ENCODE assay signal across 19 cellular contexts in the genomic region with DNA sequence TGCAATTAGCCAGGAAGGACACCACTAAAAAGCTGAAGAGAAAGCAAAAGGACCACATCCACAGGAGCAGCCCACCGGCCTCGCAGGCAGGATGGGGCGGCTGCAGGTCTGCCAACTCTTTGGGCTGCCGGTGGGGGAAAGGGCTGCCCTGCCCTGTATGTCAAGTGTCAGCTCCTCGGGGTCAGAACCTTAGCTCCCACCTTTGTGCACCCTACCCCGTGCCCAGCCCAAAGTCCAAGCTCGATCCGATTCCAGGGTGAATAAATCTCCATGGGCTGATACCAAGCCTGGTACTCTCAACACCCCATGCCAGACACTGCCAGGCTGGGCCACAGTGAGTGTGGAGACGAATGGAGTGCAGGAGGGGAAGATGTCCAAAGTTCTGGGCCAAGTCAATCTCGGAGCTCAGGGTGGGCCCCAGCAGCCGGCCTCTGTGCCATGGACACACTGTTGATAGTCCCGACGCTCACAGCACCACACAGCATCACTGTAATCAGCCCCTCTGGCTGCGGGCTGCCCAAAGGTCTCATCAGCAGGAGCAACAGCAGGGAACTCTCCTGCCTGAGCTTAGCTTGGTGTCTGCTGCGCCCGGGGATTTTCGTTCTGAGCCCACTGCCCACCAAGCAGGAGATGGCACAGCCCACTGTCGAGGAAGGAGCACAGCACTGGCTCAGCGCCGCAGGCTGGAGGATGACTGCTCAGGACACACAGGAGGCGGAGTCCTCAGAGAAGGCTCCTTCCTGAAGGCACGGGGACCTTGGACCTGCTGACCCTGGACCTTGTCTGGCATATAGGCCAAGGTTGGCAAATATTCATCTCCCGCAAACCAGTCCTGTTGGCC.
"Had no signal": no experiment of that assay in that cellular context is flagged by ENCODE, and none has a peak within 500 bp of the region (broad histone marks: within the 10 kb centered on the region; RNA-seq: fewer than 3 reads in every experiment).

No MANE protein-coding gene starts in this region.

- H3K4me1 ChIP-seq: esophagus muscularis mucosa, prostate gland, thyroid gland, upper lobe of right lung had no signal

- H3K4me1 Mint-ChIP-seq: memory B cell had no signal

- H3K36me3 Mint-ChIP-seq: activated naive CD4-positive, alpha-beta T cell treated with anti-CD3 and anti-CD28 coated beads, Interleukin-2, amount 50 U/mL, for 72 hours; memory B cell had no signal

- H3K27ac Mint-ChIP-seq: activated CD4-positive, alpha-beta T cell treated with anti-CD3 and anti-CD28 coated beads, Interleukin-2, amount 10 ng/mL, durations not matched to agents 24 days and 14 days; activated naive CD4-positive, alpha-beta T cell treated with anti-CD3 and anti-CD28 coated beads, Interleukin-2, amount 50 U/mL, for 72 hours; memory B cell; naive thymus-derived CD4-positive, alpha-beta T cell; T-helper 2 cell treated with Interferon-gamma antibody and Interleukin-4, amounts not matched to agents 5 μg/mL and 100 μg/mL, for 36 hours had no signal

- H3K27me3 Mint-ChIP-seq: central memory CD8-positive, alpha-beta T cell; effector memory CD8-positive, alpha-beta T cell had no signal

- H3K4me3 Mint-ChIP-seq: activated CD4-positive, alpha-beta T cell treated with anti-CD3 and anti-CD28 coated beads, Interleukin-2, amount 10 ng/mL, durations not matched to agents 24 days and 14 days; central memory CD8-positive, alpha-beta T cell; effector memory CD8-positive, alpha-beta T cell; memory B cell; naive thymus-derived CD4-positive, alpha-beta T cell; T-helper 2 cell treated with Interferon-gamma antibody and Interleukin-4, amounts not matched to agents 5 μg/mL and 100 μg/mL, for 36 hours had no signal

- H3K36me3 ChIP-seq: brain microvascular endothelial cell, esophagus muscularis mucosa, prostate gland, thyroid gland, upper lobe of right lung had no signal

- H3K9me3 ChIP-seq: esophagus muscularis mucosa, prostate gland, SK-N-SH, thyroid gland, upper lobe of right lung had no signal

- H3K4me3 ChIP-seq: esophagus muscularis mucosa, prostate gland, thyroid gland, upper lobe of right lung had no signal

- H3K9ac ChIP-seq: SK-N-SH had no signal

- H3K27me3 ChIP-seq: brain microvascular endothelial cell, thyroid gland, upper lobe of right lung had no signal

- H3K9me3 Mint-ChIP-seq: activated CD4-positive, alpha-beta T cell treated with anti-CD3 and anti-CD28 coated beads, Interleukin-2, amount 10 ng/mL, durations not matched to agents 24 days and 14 days; activated naive CD4-positive, alpha-beta T cell treated with anti-CD3 and anti-CD28 coated beads, Interleukin-2, amount 50 U/mL, for 72 hours; central memory CD8-positive, alpha-beta T cell; effector memory CD8-positive, alpha-beta T cell; naive thymus-derived CD4-positive, alpha-beta T cell; T-helper 2 cell treated with Interferon-gamma antibody and Interleukin-4, amounts not matched to agents 5 μg/mL and 100 μg/mL, for 36 hours had no signal

- H3K27ac ChIP-seq: brain microvascular endothelial cell, esophagus muscularis mucosa, prostate gland, thyroid gland, upper lobe of right lung, VCaP had no signal

- DNase-seq: activated CD4-positive, alpha-beta T cell treated with anti-CD3 and anti-CD28 coated beads, Interleukin-2, amount 10 ng/mL, durations not matched to agents 24 days and 14 days; activated gamma-delta T cell treated with Interleukin-2 at 50 U/mL for 16 hours; brain microvascular endothelial cell; effector memory CD8-positive, alpha-beta T cell; hippocampal formation; naive thymus-derived CD4-positive, alpha-beta T cell; SK-N-SH; stimulated activated CD4-positive, alpha-beta T cell treated with anti-CD3 and anti-CD28 coated beads, Interleukin-4, amount 100 ng/mL, for 4 hours; stimulated activated naive CD8-positive, alpha-beta T cell treated with anti-CD3 and anti-CD28 coated beads, Interleukin-15, Interleukin-2, amounts not matched to agents 100 U/mL and 50 U/mL, for 24 hours had no signal

- ATAC-seq: activated CD4-positive, CD25-positive, alpha-beta regulatory T cell treated with anti-CD3 and anti-CD28 coated beads, Interleukin-2, amount 50 U/mL, for 24 hours; activated naive CD4-positive, alpha-beta T cell treated with anti-CD3 and anti-CD28 coated beads, Interleukin-2, amount 50 U/mL, for 72 hours; effector memory CD8-positive, alpha-beta T cell; naive thymus-derived CD4-positive, alpha-beta T cell; stimulated activated naive CD8-positive, alpha-beta T cell treated with anti-CD3 and anti-CD28 coated beads, Interleukin-15, Interleukin-2, amounts not matched to agents 100 U/mL and 50 U/mL, for 24 hours; upper lobe of right lung had no signal
